ENCODE assay signal across 1 cellular context in genomic region chr11:4044971-4045646, GRCh38.
TF ChIP-seq lines count a peak whose summit lies in the region.

No MANE protein-coding gene starts in this region.

TF ChIP-seq in K562, 482 proteins besides CTCF, POLR2A, EP300 and RAD21:
- TF ChIP-seq E2F5 (CRISPR knock-in tag; IDR thresholded peaks at IDR 0.05) (no peak), HMG20B (CRISPR knock-in tag; IDR thresholded peaks at IDR 0.05) (no peak), ZNF316 (IDR thresholded peaks at IDR 0.05) (peak; percentile 70), C11orf30 (IDR thresholded peaks at IDR 0.05; ENCODE audit: low read depth) (peak; percentile 50; the same call in 1 of the 2 replicates)
